In the genomic region with DNA sequence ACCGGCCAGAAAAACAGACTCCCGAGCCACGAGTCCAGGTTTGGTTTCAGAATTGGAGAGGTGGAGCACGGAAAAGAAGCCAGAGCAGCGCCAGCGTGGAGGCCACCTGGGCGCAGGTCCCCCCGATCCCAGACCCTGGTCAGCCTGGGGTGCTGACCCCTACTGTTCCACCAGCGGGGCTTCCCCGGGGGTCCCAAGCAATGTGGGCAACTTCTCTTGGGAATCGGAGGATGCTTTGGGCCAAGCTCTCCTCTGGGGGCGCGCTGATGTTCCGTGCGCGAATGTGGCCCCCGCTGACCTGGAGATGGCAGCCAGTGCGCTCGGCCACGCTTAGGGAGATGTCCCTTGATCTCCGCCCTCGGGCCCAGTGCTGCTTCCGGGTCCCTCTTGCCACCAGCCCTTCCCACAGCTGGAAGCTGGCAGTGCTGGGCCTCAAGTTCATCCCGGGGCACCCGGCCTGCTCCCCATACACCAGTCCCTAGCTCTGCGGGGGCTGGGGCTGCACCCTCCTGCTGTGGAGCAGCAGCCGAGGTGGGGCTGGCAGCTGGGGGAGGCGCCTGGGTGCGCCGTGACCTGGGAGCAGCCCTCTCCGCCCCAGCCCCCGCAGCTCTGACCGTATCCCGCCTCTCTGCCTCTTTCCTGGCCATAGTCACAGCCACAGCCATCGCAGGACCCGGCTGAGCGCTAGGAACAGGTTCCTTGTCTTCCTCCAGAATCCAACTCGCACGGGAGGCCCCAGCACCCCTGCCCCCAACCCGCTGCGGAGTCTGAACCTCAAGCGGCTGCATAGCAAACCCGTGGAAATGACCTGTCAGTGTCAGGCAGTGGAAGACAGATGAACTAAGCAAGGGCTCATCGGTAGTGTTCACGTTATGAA, we compare ENCODE assay signal across 16 cellular contexts.
DNase-seq lines count a peak whose midpoint lies in the region; ATAC-seq and TF ChIP-seq lines count a peak whose summit lies in the region.
"Had no signal": no experiment of that assay in that cellular context is flagged by ENCODE, and none has a peak within 500 bp of the region (broad histone marks: within the 10 kb centered on the region; RNA-seq: fewer than 3 reads in every experiment).

No MANE protein-coding gene starts in this region.

- peaks cover 21% of the 10 kb centered on the region for H3K4me1 Mint-ChIP-seq in progenitor cell of endocrine pancreas (ENCODE audit: low read depth)

- H3K36me3 ChIP-seq in SK-N-MC (ENCODE audit: insufficient read depth, low read length) (peaks cover 59% of the 10 kb centered on the region), ascending aorta (peaks cover 4 to 5% of the 10 kb centered on the region in 2 donors)
- H3K36me3 ChIP-seq: MG63 had no signal

- ATAC-seq in HG02870 (IDR thresholded peaks at IDR 0.05; ENCODE audit: unreplicated experiment), result no peak

- H3K9ac ChIP-seq in SK-N-MC (ENCODE audit: insufficient read length), result peak overlapping the region; percentile 0

- H3K27ac Mint-ChIP-seq in progenitor cell of endocrine pancreas, result peak overlapping the region; percentile 82

- no peaks in the 10 kb centered on the region for H3K27me3 Mint-ChIP-seq in progenitor cell of endocrine pancreas

- no peaks in the 10 kb centered on the region for H3K27me3 ChIP-seq in ascending aorta
- H3K27me3 ChIP-seq: MG63 had no signal

- intact Hi-C loops in ascending aorta (cut with DNase I), result no loop called here

- H3K9me3 Mint-ChIP-seq in progenitor cell of endocrine pancreas (ENCODE audit: low read depth), result no peaks in the 10 kb centered on the region

- H3K9me3 ChIP-seq in SK-N-MC (ENCODE audit: low read depth, low read length) (no peaks in the 10 kb centered on the region), ascending aorta (no peaks in the 10 kb centered on the region)
- H3K9me3 ChIP-seq: MG63 had no signal

- no peaks in the 10 kb centered on the region for H3K4me1 ChIP-seq in ascending aorta

- H3K4me3 ChIP-seq in SK-N-MC (0 out of 2 replicates have a peak overlapping the region, but pooled peaks have one; percentile 5), ascending aorta (no peak overlapping the region)
- H3K4me3 ChIP-seq: MG63 had no signal

- DNase-seq in ELF-1 (ENCODE audit: low read depth, low spot score) (peak; percentile 20), SK-N-MC (ENCODE audit: low read depth, low spot score) (no peak), iPS-NIHi7 (ENCODE audit: extremely low spot score) (peak; percentile 19), progenitor cell of endocrine pancreas (ENCODE audit: low spot score, unreplicated experiment) (no peak), SHP77 treated with DMSO at 0.1 percent for 48 hours (lab: John Stamatoyannopoulos, UW) (no peak), ascending aorta (ENCODE audit: low spot score in 2 of 2) (no peak)
- DNase-seq in stimulated activated CD4-positive, alpha-beta T cell treated with anti-CD3 and anti-CD28 coated beads, Interleukin-2, amount 100 ng/mL, for 24 hours, result no peak
- DNase-seq: activated CD8-positive, alpha-beta memory T cell treated with anti-CD3 and anti-CD28 coated beads for 24 hours; amniotic stem cell; erythroblast; islet precursor cell; MG63; NCI-H2029 treated with DMSO at 0.1 percent for 48 hours; stimulated activated CD4-positive, alpha-beta T cell treated with anti-CD3 and anti-CD28 coated beads, Interleukin-15, amount 100 ng/mL, for 24 hours had no signal

- peak overlapping the region; percentile 31 for H3K4me3 Mint-ChIP-seq in progenitor cell of endocrine pancreas (ENCODE audit: low read depth)

- peaks cover 10% of the 10 kb centered on the region for H3K36me3 Mint-ChIP-seq in progenitor cell of endocrine pancreas (ENCODE audit: insufficient read depth)

- H3K27ac ChIP-seq in SK-N-MC, result peak overlapping the region; percentile 60
- H3K27ac ChIP-seq in ascending aorta, result no peak overlapping the region
- H3K27ac ChIP-seq: VCaP had no signal

- no peak for TF ChIP-seq CTCF in progenitor cell of endocrine pancreas (IDR thresholded peaks at IDR 0.05; ENCODE audit: unreplicated experiment)
- TF ChIP-seq CTCF in ascending aorta (IDR thresholded peaks at IDR 0.05), result no peak

Comparison
In these comparisons a context has a peak if more than half of its experiments do, and no peak if none do; other contexts are left out.
1. DNase-seq: peak in ELF-1 (single experiment) and iPS-NIHi7 (single experiment); none in SK-N-MC (single experiment), progenitor cell of endocrine pancreas (single experiment), SHP77 treated with DMSO at 0.1 percent for 48 hours (single experiment), ascending aorta (0 of 2) and stimulated activated CD4-positive, alpha-beta T cell treated with anti-CD3 and anti-CD28 coated beads, Interleukin-2, amount 100 ng/mL, for 24 hours (0 of 2).